ENCODE assay signal across 17 cellular contexts in genomic region chr4:19823781-19824180, GRCh38.
A peak's percentile ranks its signal among the peaks of the same experiment; 100 is the strongest.
DNase-seq lines count a peak whose midpoint lies in the region; ATAC-seq and TF ChIP-seq lines count a peak whose summit lies in the region.
"Had no signal": no experiment of that assay in that cellular context is flagged by ENCODE, and none has a peak within 500 bp of the region (broad histone marks: within the 10 kb centered on the region; RNA-seq: fewer than 3 reads in every experiment).

No MANE protein-coding gene starts in this region.

- no peak for TF ChIP-seq POLR2A in lower leg skin (IDR thresholded peaks at IDR 0.05)

- WGBS in lower leg skin, 2 donors, result 49 to 52% methylated on average over 3 of the region's 3 CpGs

- CTCF ChIA-PET in HEK293T (lab: Yijun Ruan, JAX), result no interaction called here

- DNase-seq in A172 (ENCODE audit: low spot score) (peak; percentile 7), HEK293T (ENCODE audit: extremely low spot score) (peak; percentile 39), NCI-H2227 treated with DMSO at 0.1 percent for 48 hours (lab: John Stamatoyannopoulos, UW) (peak; percentile 52), foreskin fibroblast (no peak), lower leg skin (ENCODE audit: low spot score in 2 of 2) (no peak)
- no peak for DNase-seq in activated CD4-positive, alpha-beta T cell treated with anti-CD3 and anti-CD28 coated beads for 48 hours
- DNase-seq in stimulated activated CD4-positive, alpha-beta T cell treated with anti-CD3 and anti-CD28 coated beads, Interleukin-2, amount 100 ng/mL, for 48 hours, result no peak
- DNase-seq: 8988T; ACHN; C1 segment of cervical spinal cord; Calu3; CD4-positive, alpha-beta T cell; DMS79; EL; H7 had no signal

- TF ChIP-seq CTCF in foreskin fibroblast (IDR thresholded peaks at IDR 0.05; ENCODE audit: low read depth, low read length) (no peak), lower leg skin (IDR thresholded peaks at IDR 0.05) (no peak)

- no peak for ATAC-seq in SK-N-SH treated with all-trans-retinoic acid at 6 μM for 48 hours
- ATAC-seq: GM23338 had no signal

- H3K4me3 ChIP-seq in foreskin fibroblast (ENCODE audit: low read depth in 1 of 2, low read length in 2 of 2), result no peak overlapping the region
- no peak overlapping the region for H3K4me3 ChIP-seq in lower leg skin (ENCODE audit: low read depth, poor library complexity, severe bottlenecking)
- H3K4me3 ChIP-seq: GM23338 had no signal

- POLR2A ChIA-PET in HEK293T (lab: Yijun Ruan, JAX), result interaction anchor here (0.9 to 1.1 kb wide), 2 partner anchors 428 to 430 kb away, joined by 3 read pairs; partner anchors contain the start of gene SLIT2

- intact Hi-C loops in lower leg skin (cut with DNase I; ENCODE audit: low total_unique reads), result no loop called here

TF ChIP-seq in HEK293T, 16 proteins besides CTCF, POLR2A, EP300 and RAD21:
- peak; percentile 99 for TF ChIP-seq CTBP1 (IDR thresholded peaks at IDR 0.05; ENCODE audit: borderline replicate concordance)
- TF ChIP-seq ARNT (IDR thresholded peaks at IDR 0.05), result peak; percentile 92
- TF ChIP-seq NFRKB (IDR thresholded peaks at IDR 0.05), result no peak
- no peak for TF ChIP-seq ELF4 (IDR thresholded peaks at IDR 0.05)
- TF ChIP-seq TARDBP (IDR thresholded peaks at IDR 0.05), result no peak
- TF ChIP-seq L3MBTL2 (conservative IDR thresholded peaks at IDR 0.05), result no peak
- no peak for TF ChIP-seq HDGF (IDR thresholded peaks at IDR 0.05; ENCODE audit: borderline replicate concordance)
- TF ChIP-seq FOXA1 (IDR thresholded peaks at IDR 0.05), result peak; percentile 67; the same call in 1 of the 2 replicates
- TF ChIP-seq FOXM1 (IDR thresholded peaks at IDR 0.05; ENCODE audit: borderline replicate concordance), result peak; percentile 88
- TF ChIP-seq ZNF384 (IDR thresholded peaks at IDR 0.05), result peak; percentile 85
- no peak for TF ChIP-seq BHLHE40 (IDR thresholded peaks at IDR 0.05; ENCODE audit: borderline replicate concordance)
- no peak for TF ChIP-seq SP1 (IDR thresholded peaks at IDR 0.05)
- TF ChIP-seq PKNOX1 (IDR thresholded peaks at IDR 0.05), result peak; percentile 98
- TF ChIP-seq SUZ12 (IDR thresholded peaks at IDR 0.05), result no peak
- peak; percentile 68 for TF ChIP-seq FOXK2 (IDR thresholded peaks at IDR 0.05)
- TF ChIP-seq LEF1 (IDR thresholded peaks at IDR 0.05; ENCODE audit: borderline replicate concordance), result peak; percentile 94; the same call in 1 of the 2 replicates
TF ChIP-seq in HEK293T: peak in this region for 8.

TF ChIP-seq in SK-N-SH treated with all-trans-retinoic acid at 6 μM for 48 hours, 23 proteins besides CTCF, POLR2A, EP300 and RAD21:
- TF ChIP-seq PATZ1 (CRISPR knock-in tag; IDR thresholded peaks at IDR 0.05; ENCODE audit: borderline replicate concordance) (no peak), RARB (CRISPR knock-in tag; IDR thresholded peaks at IDR 0.05) (no peak), ESRRG (CRISPR knock-in tag; IDR thresholded peaks at IDR 0.05) (no peak), ZFP30 (CRISPR knock-in tag; IDR thresholded peaks at IDR 0.05) (no peak), CSRNP3 (CRISPR knock-in tag; IDR thresholded peaks at IDR 0.05) (no peak), TOX (CRISPR knock-in tag; IDR thresholded peaks at IDR 0.05; ENCODE audit: borderline replicate concordance) (no peak), ISL1 (CRISPR knock-in tag; IDR thresholded peaks at IDR 0.05) (peak; percentile 69), ZNF8 (CRISPR knock-in tag; IDR thresholded peaks at IDR 0.05) (no peak), ZC3H10 (CRISPR knock-in tag; IDR thresholded peaks at IDR 0.05) (no peak)

Comparison
In these comparisons a context has a peak if more than half of its experiments do, and no peak if none do; other contexts are left out.
1. DNase-seq: peak in A172 (single experiment), HEK293T (single experiment) and NCI-H2227 treated with DMSO at 0.1 percent for 48 hours (single experiment); none in foreskin fibroblast (0 of 2), lower leg skin (0 of 2), activated CD4-positive, alpha-beta T cell treated with anti-CD3 and anti-CD28 coated beads for 48 hours (single experiment) and stimulated activated CD4-positive, alpha-beta T cell treated with anti-CD3 and anti-CD28 coated beads, Interleukin-2, amount 100 ng/mL, for 48 hours (0 of 2).